8 cellular contexts compared by ENCODE assay signal in genomic region chr15:81296673-81297072, GRCh38. TPM values are rescaled to one million over a fixed set of nuclear protein-coding genes. Genes with fewer than 3 reads are reported as not detected.
A peak's percentile ranks its signal among the peaks of the same experiment; 100 is the strongest.
DNase-seq lines count a peak whose midpoint lies in the region; ATAC-seq and TF ChIP-seq lines count a peak whose summit lies in the region.

No MANE protein-coding gene starts in this region.

- no peaks in the 10 kb centered on the region for H3K9me3 ChIP-seq in mesenchymal stem cell (ENCODE audit: control insufficient read depth, low read length)
- H3K9me3 ChIP-seq in subcutaneous abdominal adipose tissue (ENCODE audit: control insufficient read depth in 5 of 5, low read length in 5 of 5): no peaks in the 10 kb centered on the region
- no peaks in the 10 kb centered on the region for H3K9me3 ChIP-seq in ovary

- peak overlapping the region; percentile 64 for H2AFZ ChIP-seq in mesenchymal stem cell (ENCODE audit: low read depth, low read length)

- H2BK5ac ChIP-seq in mesenchymal stem cell (ENCODE audit: low read depth, low read length, poor library complexity, severe bottlenecking): no peak overlapping the region

- no peak overlapping the region for H3K4ac ChIP-seq in mesenchymal stem cell (ENCODE audit: low read depth in 1 of 2, low read length in 2 of 2)

- WGBS in mesenchymal stem cell: 46% methylated on average over 11 of the region's 11 CpGs
- WGBS in ovary, 3 donors: 65 to 81% (median 74%) methylated on average over 11 of the region's 11 CpGs

- TF ChIP-seq EP300 in ovary (IDR thresholded peaks at IDR 0.05): no peak

- H3K9ac ChIP-seq in mesenchymal stem cell (ENCODE audit: low read length) (no peak overlapping the region), subcutaneous abdominal adipose tissue (ENCODE audit: low read length in 5 of 5) (peak overlapping the region in 3 of 5 donors; percentile 6 to 56 (median 7))

- ATAC-seq in GM18858 (IDR thresholded peaks at IDR 0.05; ENCODE audit: unreplicated experiment): peak; percentile 32
- ATAC-seq in HG02938 (IDR thresholded peaks at IDR 0.05; ENCODE audit: unreplicated experiment): peak; percentile 35

- TF ChIP-seq POLR2A in ovary (IDR thresholded peaks at IDR 0.05): no peak

- H2AK5ac ChIP-seq in mesenchymal stem cell (ENCODE audit: low read length, severe bottlenecking): no peak overlapping the region

- H3K4me3 ChIP-seq in mesenchymal stem cell (ENCODE audit: insufficient read depth in 1 of 2, low read depth in 1 of 2, low read length in 2 of 2) (no peak overlapping the region), subcutaneous abdominal adipose tissue (ENCODE audit: low read depth in 1 of 5, low read length in 5 of 5) (peak overlapping the region; percentile 46 to 64 (median 63)), ovary (no peak overlapping the region)

- POLR2A ChIA-PET in RWPE1 (lab: Yijun Ruan, JAX; ENCODE audit: low non-redundant PET): no interaction called here

- no peak overlapping the region for H2BK120ac ChIP-seq in mesenchymal stem cell (ENCODE audit: low read depth, low read length)

- H3K18ac ChIP-seq in mesenchymal stem cell (ENCODE audit: low read depth in 1 of 2, low read length in 2 of 2): no peak overlapping the region

- no peak overlapping the region for H4K91ac ChIP-seq in mesenchymal stem cell (ENCODE audit: low read length)

- H3K4me1 ChIP-seq in mesenchymal stem cell (ENCODE audit: control insufficient read depth, insufficient read depth, low read depth, low read length): peaks cover 5% of the 10 kb centered on the region
- peaks cover 7 to 77% (median 35%) of the 10 kb centered on the region in 5 donors for H3K4me1 ChIP-seq in subcutaneous abdominal adipose tissue (ENCODE audit: control insufficient read depth in 5 of 5, insufficient read depth in 5 of 5, low read length in 5 of 5)
- no peaks in the 10 kb centered on the region for H3K4me1 ChIP-seq in ovary (ENCODE audit: insufficient read depth)

- no peak overlapping the region for H2BK12ac ChIP-seq in mesenchymal stem cell (ENCODE audit: low read length in 2 of 2)

- TF ChIP-seq CTCF in RWPE1 (conservative IDR thresholded peaks at IDR 0.05; ENCODE audit: low read depth): no peak
- TF ChIP-seq CTCF in ovary (IDR thresholded peaks at IDR 0.05): no peak

- intact Hi-C loops in ovary (cut with DNase I): no loop called here

- no peak for DNase-seq in RWPE1 (ENCODE audit: low spot score)
- peak in 3 of 4 experiments; percentile 24 to 64 (median 62) for DNase-seq in activated naive CD4-positive, alpha-beta T cell (lab: John Stamatoyannopoulos, UW)
- DNase-seq in mesenchymal stem cell: peak; percentile 4
- DNase-seq in NCI-H128 (lab: John Stamatoyannopoulos, UW; ENCODE audit: unreplicated experiment): no peak
- DNase-seq in ovary: no peak

- H3K4me2 ChIP-seq in mesenchymal stem cell (ENCODE audit: low read length, poor library complexity, severe bottlenecking): peak overlapping the region; percentile 21

- H3K27me3 ChIP-seq in mesenchymal stem cell (ENCODE audit: control insufficient read depth in 1 of 2, insufficient read depth in 1 of 2, low read length in 2 of 2): peaks cover 0 to 89% of the 10 kb centered on the region in 2 experiments
- H3K27me3 ChIP-seq in subcutaneous abdominal adipose tissue (ENCODE audit: control insufficient read depth in 5 of 5, insufficient read depth in 4 of 5, low read length in 5 of 5): no peaks in the 10 kb centered on the region
- no peaks in the 10 kb centered on the region for H3K27me3 ChIP-seq in ovary

- CTCF ChIA-PET in RWPE1 (lab: Yijun Ruan, JAX): interaction anchor here (1.6 kb wide), 1 partner anchor 31 kb away, joined by 3 read pairs; no protein-coding TSS in a partner anchor

- H4K8ac ChIP-seq in mesenchymal stem cell (ENCODE audit: low read length): peak overlapping the region; percentile 8

- H2BK15ac ChIP-seq in mesenchymal stem cell (ENCODE audit: low read depth, poor library complexity, severe bottlenecking): no peak overlapping the region

- no peak overlapping the region for H3K23ac ChIP-seq in mesenchymal stem cell (ENCODE audit: low read length in 2 of 2)

- no peak overlapping the region for H3K14ac ChIP-seq in mesenchymal stem cell (ENCODE audit: low read length in 2 of 2)

- H3K36me3 ChIP-seq in mesenchymal stem cell (ENCODE audit: control insufficient read depth in 1 of 2, insufficient read depth in 2 of 2, low read depth in 1 of 2, low read length in 2 of 2) (peaks cover 0 to 8% of the 10 kb centered on the region in 2 experiments), subcutaneous abdominal adipose tissue (ENCODE audit: control insufficient read depth in 5 of 5, insufficient read depth in 5 of 5, low read length in 5 of 5) (peaks cover 14 to 78% (median 71%) of the 10 kb centered on the region in 5 donors), ovary (no peaks in the 10 kb centered on the region)

- peak overlapping the region; percentile 76 for H3K27ac ChIP-seq in RWPE1
- H3K27ac ChIP-seq in mesenchymal stem cell (ENCODE audit: low read length, poor library complexity, severe bottlenecking): no peak overlapping the region
- peak overlapping the region; percentile 43 for H3K27ac ChIP-seq in subcutaneous abdominal adipose tissue (ENCODE audit: low read depth, low read length)
- H3K27ac ChIP-seq in ovary: no peak overlapping the region

- no peaks in the 10 kb centered on the region for H3K79me1 ChIP-seq in mesenchymal stem cell (replicated peaks; ENCODE audit: low read length, poor library complexity, severe bottlenecking)

RNA-seq across cellular contexts. Expression of gene STARD5, which starts 27.3 kb away (rescaled TPM):
- 2.6 TPM for polyA plus RNA-seq in mesenchymal stem cell (2013, experiment 1 of 2)
- 2.5 TPM for polyA plus RNA-seq in mesenchymal stem cell (2013, experiment 2 of 2)
- 1 to 10 TPM; 3.8 to 8.6 (median 6.1) TPM for total RNA-seq in ovary
- 1 to 10 TPM; 6.3 to 9.4 TPM for polyA plus RNA-seq in ovary

Comparison
In these comparisons a context has a peak if more than half of its experiments do, and no peak if none do; other contexts are left out.
1. DNase-seq: peak in activated naive CD4-positive, alpha-beta T cell (3 of 4) and mesenchymal stem cell (single experiment); none in RWPE1 (single experiment), NCI-H128 (single experiment) and ovary (0 of 5).
2. H3K27ac ChIP-seq: peak in RWPE1 (single experiment) and subcutaneous abdominal adipose tissue (single experiment); none in mesenchymal stem cell (single experiment) and ovary (0 of 2).
3. H3K4me3 ChIP-seq: peak in subcutaneous abdominal adipose tissue (5 of 5); none in mesenchymal stem cell (0 of 2) and ovary (single experiment).